Comparison of ENCODE assay signal across 8 cellular contexts in genomic region chr16:71722801-71723536, GRCh38. TPM values are rescaled to one million over a fixed set of nuclear protein-coding genes. Genes with fewer than 3 reads are reported as not detected.
DNase-seq lines count a peak whose midpoint lies in the region; ATAC-seq and TF ChIP-seq lines count a peak whose summit lies in the region.

No MANE protein-coding gene starts in this region.

- H4K20me1 ChIP-seq in BLaER1 treated with 17β-estradiol and CSF1 and Interleukin-3, amounts not matched to agents 10 nM and 100 nM: peaks cover 0 to 66% (median 32%) of the 10 kb centered on the region in 11 experiments; a peak in 18 of 22 replicates

- H3K27ac ChIP-seq in BLaER1 treated with 17β-estradiol and CSF1 and Interleukin-3, amounts not matched to agents 10 nM and 100 nM: peak overlapping the region; percentile 54 to 86 (median 79); a peak in 21 of 22 replicates
- peak overlapping the region; percentile 84 to 89 for H3K27ac ChIP-seq in mucosa of rectum (ENCODE audit: low read depth in 2 of 2, low read length in 2 of 2)

- H3K4me2 ChIP-seq in BLaER1 treated with 17β-estradiol and CSF1 and Interleukin-3, amounts not matched to agents 10 nM and 100 nM: peak overlapping the region; percentile 81 to 96 (median 89)

- ATAC-seq in HG03342 (IDR thresholded peaks at IDR 0.05; ENCODE audit: unreplicated experiment): peak; percentile 32

- peak overlapping the region; percentile 83 to 94 (median 88) for H3K4me3 ChIP-seq in BLaER1 treated with 17β-estradiol and CSF1 and Interleukin-3, amounts not matched to agents 10 nM and 100 nM
- H3K4me3 ChIP-seq in NT2/D1 (ENCODE audit: insufficient read length, low read depth): peak overlapping the region; percentile 76
- peak overlapping the region; percentile 80 for H3K4me3 ChIP-seq in epithelial cell of proximal tubule (ENCODE audit: low read depth, low read length)
- peak overlapping the region; percentile 82 to 88 for H3K4me3 ChIP-seq in mucosa of rectum (ENCODE audit: low read length in 2 of 2)

- peak; percentile 64 for DNase-seq in GM19238 (ENCODE audit: insufficient read length, low spot score)
- peak; percentile 65 for DNase-seq in NT2/D1 (ENCODE audit: low read depth, low spot score)
- DNase-seq in activated T-cell treated with anti-CD3 and anti-CD28 coated beads, Interleukin-2, amount 50 U/mL, for 1 hour: peak; percentile 67
- no peak for DNase-seq in epithelial cell of proximal tubule (ENCODE audit: low read depth)
- peak; percentile 35 to 43 for DNase-seq in stimulated activated CD8-positive, alpha-beta memory T cell treated with anti-CD3 and anti-CD28 coated beads, Interleukin-7, amount 100 ng/mL, for 48 hours (ENCODE audit: extremely low read depth in 1 of 2, low read depth in 1 of 2)

- H3K9ac ChIP-seq in BLaER1 treated with 17β-estradiol and CSF1 and Interleukin-3, amounts not matched to agents 10 nM and 100 nM: peak overlapping the region; percentile 80 to 93 (median 86)
- H3K9ac ChIP-seq in NT2/D1 (ENCODE audit: insufficient read length, low read depth) (peak overlapping the region; percentile 87), mucosa of rectum (ENCODE audit: low read depth in 1 of 2, low read length in 2 of 2) (peak overlapping the region; percentile 60 to 75)

- H3K4me1 ChIP-seq in BLaER1 treated with 17β-estradiol and CSF1 and Interleukin-3, amounts not matched to agents 10 nM and 100 nM: peaks cover 38 to 48% (median 45%) of the 10 kb centered on the region in 10 experiments
- H3K4me1 ChIP-seq in NT2/D1 (ENCODE audit: insufficient read depth, insufficient read length) (no peaks in the 10 kb centered on the region), mucosa of rectum (ENCODE audit: control insufficient read depth in 2 of 2, insufficient read depth in 2 of 2, low read length in 2 of 2) (peaks cover 24 to 29% of the 10 kb centered on the region in 2 donors)

- peaks cover 0 to 7% (median 0%) of the 10 kb centered on the region in 11 experiments; a peak in 1 of 22 replicates for H3K36me3 ChIP-seq in BLaER1 treated with 17β-estradiol and CSF1 and Interleukin-3, amounts not matched to agents 10 nM and 100 nM
- H3K36me3 ChIP-seq in NT2/D1 (ENCODE audit: insufficient read depth, insufficient read length, low read length) (peaks cover 21% of the 10 kb centered on the region), mucosa of rectum (ENCODE audit: control insufficient read depth in 2 of 2, insufficient read depth in 2 of 2, low read length in 2 of 2) (peaks cover 0 to 2% of the 10 kb centered on the region in 2 donors)

- TF ChIP-seq CTCF in epithelial cell of proximal tubule (conservative IDR thresholded peaks at IDR 0.05; ENCODE audit: low read depth, low read length): no peak

- H3K27me3 ChIP-seq in BLaER1 treated with 17β-estradiol and CSF1 and Interleukin-3, amounts not matched to agents 10 nM and 100 nM: peaks cover 6 to 18% (median 17%) of the 10 kb centered on the region in 11 experiments; a peak in 21 of 22 replicates
- H3K27me3 ChIP-seq in NT2/D1 (ENCODE audit: insufficient read depth, insufficient read length): peaks cover 23% of the 10 kb centered on the region
- no peaks in the 10 kb centered on the region for H3K27me3 ChIP-seq in mucosa of rectum (ENCODE audit: control insufficient read depth in 2 of 2, insufficient read depth in 2 of 2, low read length in 2 of 2)

- H3K9me3 ChIP-seq in BLaER1 treated with 17β-estradiol and CSF1 and Interleukin-3, amounts not matched to agents 10 nM and 100 nM (replicated peaks in 1 of 11): no peaks in the 10 kb centered on the region
- H3K9me3 ChIP-seq in NT2/D1 (ENCODE audit: insufficient read depth, low read length) (no peaks in the 10 kb centered on the region), mucosa of rectum (ENCODE audit: control insufficient read depth in 2 of 2, low read length in 2 of 2) (no peaks in the 10 kb centered on the region)

RNA-seq across cellular contexts. Expression of gene PHLPP2, which starts 1.5 kb away (rescaled TPM):
- 8.1 and 11.0 TPM in 2 replicates for total RNA-seq in epithelial cell of proximal tubule
